In the genomic region with DNA sequence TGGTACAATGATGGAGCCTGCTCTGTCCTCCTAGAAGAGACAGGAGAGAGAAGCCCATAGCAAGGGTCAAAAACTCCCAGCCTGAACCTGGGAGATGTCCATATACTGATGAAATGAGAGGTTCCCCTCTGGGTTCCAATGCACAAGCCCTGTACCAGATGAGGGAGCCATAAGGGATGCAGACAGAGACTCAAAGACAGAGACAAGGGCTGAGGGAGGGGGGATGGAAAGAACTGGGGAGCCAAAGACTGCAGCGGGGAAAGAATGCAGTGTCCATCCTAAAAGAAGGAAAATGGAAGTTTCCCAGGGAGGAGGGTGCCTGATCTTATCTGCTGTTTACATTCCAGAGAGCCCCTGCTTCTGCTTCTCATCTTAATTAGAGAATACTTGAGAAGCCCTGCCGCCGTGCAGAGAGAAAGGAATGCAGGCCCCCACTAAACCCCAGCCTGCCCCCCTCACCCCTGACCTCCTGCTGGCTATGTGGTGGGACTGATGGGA, we compare ENCODE assay signal across 12 cellular contexts. TPM values are rescaled to one million over a fixed set of nuclear protein-coding genes. Genes with fewer than 3 reads are reported as not detected.
DNase-seq lines count a peak whose midpoint lies in the region; ATAC-seq, FAIRE-seq and TF ChIP-seq lines count a peak whose summit lies in the region.
"Had no signal": no experiment of that assay in that cellular context is flagged by ENCODE, and none has a peak within 500 bp of the region (broad histone marks: within the 10 kb centered on the region; RNA-seq: fewer than 3 reads in every experiment).

No MANE protein-coding gene starts in this region.

- POLR2A ChIA-PET in HepG2 (lab: Yijun Ruan, JAX) = interaction anchor here (1.2 kb wide), 1 partner anchor 30 kb away, joined by 3 read pairs; no protein-coding TSS in a partner anchor

- CTCF ChIA-PET in HepG2 (lab: Yijun Ruan, JAX; ENCODE audit: low intra/inter-chr PET ratio, low total read pairs) = interaction anchor here (0.7 to 2.8 kb wide), 4 partner anchors 27 to 92 kb away, joined by 3 to 21 read pairs (median 9); a partner anchor contains a TSS

- intact Hi-C loops in HepG2 (cut with micrococcal nuclease; ENCODE audit: unreplicated experiment) = loop anchor here (1.0 kb wide), 3 partner anchors 49 to 92 kb away; a partner anchor contains a TSS
- intact Hi-C loops in right lobe of liver (cut with DNase I) = loop anchor here (5.0 to 10.0 kb wide), 2 partner anchors 89 to 402 kb away; a partner anchor contains a TSS

- H3K4me1 ChIP-seq in HepG2 (ENCODE audit: insufficient read depth, low read length) (peaks cover 73% of the 10 kb centered on the region), right lobe of liver (peaks cover 0 to 3% (median 0%) of the 10 kb centered on the region in 4 donors), adipocyte (ENCODE audit: control insufficient read depth, insufficient read depth, low read length) (peaks cover 19% of the 10 kb centered on the region), liver (ENCODE audit: control insufficient read depth in 4 of 4, insufficient read depth in 4 of 4, low read length in 3 of 4) (peaks cover 0 to 7% (median 1%) of the 10 kb centered on the region in 4 donors)

- ATAC-seq in HepG2 (peak; percentile 8; the same call in 2 of the 3 replicates), right lobe of liver (no peak), GM19452 (IDR thresholded peaks at IDR 0.05; ENCODE audit: unreplicated experiment) (no peak)
- ATAC-seq: body of pancreas had no signal

- H3K27me3 ChIP-seq in HepG2 (ENCODE audit: control insufficient read depth in 1 of 2, insufficient read depth in 2 of 2, low read length in 2 of 2) (no peaks in the 10 kb centered on the region), right lobe of liver (no peaks in the 10 kb centered on the region), adipocyte (replicated peaks; ENCODE audit: control insufficient read depth, insufficient read depth, low read length) (peaks cover 18% of the 10 kb centered on the region), liver (ENCODE audit: control insufficient read depth in 4 of 4, insufficient read depth in 4 of 4, low read length in 3 of 4) (no peaks in the 10 kb centered on the region)
- H3K27me3 ChIP-seq: body of pancreas had no signal

- FAIRE-seq in HepG2 (lab: Jason Lieb, UNC) = no peak

- no peaks in the 10 kb centered on the region for H3K36me3 ChIP-seq in HepG2 (replicated peaks in 1 of 2; ENCODE audit: control insufficient read depth in 1 of 2, insufficient read depth in 2 of 2, low read length in 2 of 2)
- no peaks in the 10 kb centered on the region for H3K36me3 ChIP-seq in right lobe of liver
- H3K36me3 ChIP-seq in adipocyte (ENCODE audit: control insufficient read depth, insufficient read depth, low read length, severe bottlenecking) = no peaks in the 10 kb centered on the region
- no peaks in the 10 kb centered on the region for H3K36me3 ChIP-seq in liver (ENCODE audit: control insufficient read depth in 4 of 4, insufficient read depth in 3 of 4, low read depth in 1 of 4, low read length in 3 of 4)
- H3K36me3 ChIP-seq: neutrophil had no signal

- TF ChIP-seq RAD21 in HepG2 (CRISPR knock-in tag; IDR thresholded peaks at IDR 0.05) (no peak), liver (IDR thresholded peaks at IDR 0.05) (no peak)

- no peaks in the 10 kb centered on the region for H3K79me2 ChIP-seq in HepG2 (ENCODE audit: insufficient read depth, low read length)

- TF ChIP-seq EP300 in HepG2 (IDR thresholded peaks at IDR 0.05; ENCODE audit: low read depth in 2 of 2, low read length in 2 of 2) (no peak), HepG2 (CRISPR knock-in tag; IDR thresholded peaks at IDR 0.05; ENCODE audit: borderline replicate concordance) (no peak)

- 0% methylated on average over 3 of the region's 3 CpGs for WGBS in HepG2 (ENCODE audit: low lambda C conversion rate)
- WGBS in right lobe of liver (ENCODE audit: insufficient coverage, low coverage, low lambda C conversion rate, missing lambda C conversion rate) = 40% methylated on average over 3 of the region's 3 CpGs
- WGBS in liver = 54% methylated on average over 3 of the region's 3 CpGs

- H4K20me1 ChIP-seq in HepG2 (ENCODE audit: insufficient read depth, low read length) = no peaks in the 10 kb centered on the region

- in situ Hi-C loops in HepG2 (cut with HindIII; ENCODE audit: extremely low pct_ligation_motif_present, low pct_unique_long_range_greater_than_20kb) = loop anchor here (5.0 to 25.0 kb wide), 4 partner anchors 89 to 839 kb away; a partner anchor contains a TSS

- peak overlapping the region; percentile 62 for H3K4me2 ChIP-seq in HepG2 (ENCODE audit: low read depth, low read length)

- H3K9ac ChIP-seq in HepG2 (ENCODE audit: insufficient read depth, low read depth, low read length) (no peak overlapping the region), adipocyte (ENCODE audit: low read length) (no peak overlapping the region), liver (ENCODE audit: low read depth in 1 of 2, low read length in 2 of 2) (no peak overlapping the region)

- BruUV-seq in HepG2 (replicated peaks; lab: Mats Ljungman, UMichigan) = no TSS peak

- no peak for TF ChIP-seq POLR2A in HepG2 (IDR thresholded peaks at IDR 0.05; ENCODE audit: insufficient read depth in 1 of 2, low read depth in 2 of 2, low read length in 2 of 2)
- no peak for TF ChIP-seq POLR2A in right lobe of liver (IDR thresholded peaks at IDR 0.05)

- DNase-seq in HepG2 (ENCODE audit: low spot score) = no peak
- DNase-seq in right lobe of liver = no peak
- peak; percentile 52 for DNase-seq in adipocyte (ENCODE audit: low read depth)
- no peak for DNase-seq in Ammon's horn (ENCODE audit: low spot score)
- no peak for DNase-seq in NK-92 (lab: John Stamatoyannopoulos, UW; ENCODE audit: unreplicated experiment)
- DNase-seq in dermis blood vessel endothelial cell = no peak
- DNase-seq: activated CD4-positive, alpha-beta T cell treated with anti-CD3 and anti-CD28 coated beads, Interleukin-2, amount 10 ng/mL, durations not matched to agents 24 days and 14 days; T1000 had no signal

- H3K27ac ChIP-seq in HepG2 (ENCODE audit: extremely low read length, insufficient read depth, low read length) (no peak overlapping the region), right lobe of liver (no peak overlapping the region), liver (ENCODE audit: low read depth in 1 of 2, low read length in 2 of 2) (peak overlapping the region; percentile 23 to 41)
- H3K27ac ChIP-seq: body of pancreas, neutrophil had no signal

- TF ChIP-seq CTCF in HepG2 (CRISPR knock-in tag; IDR thresholded peaks at IDR 0.05) = no peak
- TF ChIP-seq CTCF in right lobe of liver (IDR thresholded peaks at IDR 0.05) = no peak
- no peak for TF ChIP-seq CTCF in liver (IDR thresholded peaks at IDR 0.05; ENCODE audit: low read depth, low read length, missing input control)

- no peak overlapping the region for H2AFZ ChIP-seq in HepG2 (ENCODE audit: low read length)

- no peaks in the 10 kb centered on the region for H3K9me3 ChIP-seq in HepG2 (ENCODE audit: low read length)
- no peaks in the 10 kb centered on the region for H3K9me3 ChIP-seq in right lobe of liver
- H3K9me3 ChIP-seq in adipocyte (ENCODE audit: control insufficient read depth, low read length) = no peaks in the 10 kb centered on the region
- H3K9me3 ChIP-seq in liver (ENCODE audit: control insufficient read depth in 4 of 4, low read length in 3 of 4) = no peaks in the 10 kb centered on the region
- H3K9me3 ChIP-seq: body of pancreas, neutrophil had no signal

- H3K4me3 ChIP-seq in HepG2 (replicated peaks in 1 of 3; ENCODE audit: insufficient read depth in 1 of 3, low read depth in 2 of 3, low read length in 3 of 3) (no peak overlapping the region), right lobe of liver (no peak overlapping the region), adipocyte (ENCODE audit: low read length) (no peak overlapping the region), liver (ENCODE audit: low read depth in 1 of 3, low read length in 3 of 3) (no peak overlapping the region)
- H3K4me3 ChIP-seq: body of pancreas had no signal

RNA-seq across cellular contexts. Expression of a gene that starts 27.7 kb away (rescaled TPM):
- total RNA-seq in HepG2 (2016; rRNA removed; fragmentation: Illumina TruSeq; extraction: Trizol) = 618 and 762 TPM in 2 replicates
- 344 and 369 TPM in 2 replicates for total RNA-seq in HepG2 (2016; cell fraction: cytosol; rRNA removed; fragmentation: Illumina TruSeq; extraction: Trizol; ENCODE audit: low read depth)
- total RNA-seq in HepG2 (2016; cell fraction: insoluble cytoplasmic fraction; rRNA removed; fragmentation: Illumina TruSeq; extraction: Trizol) = 631 and 704 TPM in 2 replicates
- 289 and 321 TPM in 2 replicates for total RNA-seq in HepG2 (2016; cell fraction: membrane; rRNA removed; fragmentation: Illumina TruSeq; extraction: Trizol)
- 291 and 298 TPM in 2 replicates for total RNA-seq in HepG2 (2016; cell fraction: nucleus; rRNA removed; fragmentation: Illumina TruSeq; extraction: Trizol)
- 433 and 436 TPM in 2 replicates for polyA plus RNA-seq in HepG2 (2011; rRNA removed)
- 543 and 742 TPM in 2 replicates for polyA plus RNA-seq in HepG2 (2011; cell fraction: cytosol; rRNA removed)
- polyA plus RNA-seq in HepG2 (2011; cell fraction: nucleus; rRNA removed) = 328 and 341 TPM in 2 replicates
- 356 and 426 TPM in 2 replicates for polyA plus RNA-seq in HepG2 (2012)
- polyA plus RNA-seq in HepG2 (2016; cell fraction: cytosol; fragmentation: Illumina TruSeq; extraction: Trizol; ENCODE audit: low read depth) = 354 and 399 TPM in 2 replicates
- polyA plus RNA-seq in HepG2 (2016; cell fraction: insoluble cytoplasmic fraction; fragmentation: Illumina TruSeq; extraction: Trizol; ENCODE audit: low read depth) = 703 and 776 TPM in 2 replicates
- polyA plus RNA-seq in HepG2 (2016; cell fraction: membrane; fragmentation: Illumina TruSeq; extraction: Trizol; ENCODE audit: low read depth) = 250 and 261 TPM in 2 replicates
- 432 and 466 TPM in 2 replicates for polyA plus RNA-seq in HepG2 (2016; cell fraction: nucleus; fragmentation: Illumina TruSeq; extraction: Trizol; ENCODE audit: insufficient read depth, low read depth)
- polyA minus RNA-seq in HepG2 (2011; rRNA and poly(A)+ RNA removed; ENCODE audit: low replicate concordance) = 346 and 697 TPM in 2 replicates
- 294 and 350 TPM in 2 replicates for polyA minus RNA-seq in HepG2 (2011; cell fraction: cytosol; rRNA and poly(A)+ RNA removed)
- 138 and 164 TPM in 2 replicates for polyA minus RNA-seq in HepG2 (2011; cell fraction: nucleus; rRNA and poly(A)+ RNA removed)
- total RNA-seq in right lobe of liver = 1,000 to 10,000 TPM in 2 of 6 experiments, 100 to 1,000 TPM in 4; 148 to 1,377 (median 478) TPM
- total RNA-seq in liver = 100 to 1,000 TPM in 1 of 2 donors, 10 to 100 TPM in 1; 90.3 to 278 TPM
- polyA plus RNA-seq in liver = 100 to 1,000 TPM; 239 to 358 TPM
- total RNA-seq in dermis blood vessel endothelial cell = 257 and 322 TPM in 2 replicates

RNA-seq across cellular contexts. Expression of a gene that starts 29.6 kb away (rescaled TPM):
- total RNA-seq in HepG2 (2016; rRNA removed; fragmentation: Illumina TruSeq; extraction: Trizol) (548 and 779 TPM in 2 replicates), right lobe of liver (100 to 1,000 TPM; 143 to 270 (median 180) TPM), liver (100 to 1,000 TPM; 264 to 273 TPM), dermis blood vessel endothelial cell (1,240 and 1,351 TPM in 2 replicates)
- 127 and 150 TPM in 2 replicates for total RNA-seq in HepG2 (2016; cell fraction: cytosol; rRNA removed; fragmentation: Illumina TruSeq; extraction: Trizol; ENCODE audit: low read depth)
- 568 and 746 TPM in 2 replicates for total RNA-seq in HepG2 (2016; cell fraction: insoluble cytoplasmic fraction; rRNA removed; fragmentation: Illumina TruSeq; extraction: Trizol)
- 454 and 551 TPM in 2 replicates for total RNA-seq in HepG2 (2016; cell fraction: membrane; rRNA removed; fragmentation: Illumina TruSeq; extraction: Trizol)
- total RNA-seq in HepG2 (2016; cell fraction: nucleus; rRNA removed; fragmentation: Illumina TruSeq; extraction: Trizol) = 263 and 291 TPM in 2 replicates
- polyA plus RNA-seq in HepG2 (2011; rRNA removed) (327 and 416 TPM in 2 replicates), liver (10 to 100 TPM; 32.1 to 73.2 TPM)
- 501 and 516 TPM in 2 replicates for polyA plus RNA-seq in HepG2 (2011; cell fraction: cytosol; rRNA removed)
- 203 and 222 TPM in 2 replicates for polyA plus RNA-seq in HepG2 (2011; cell fraction: nucleus; rRNA removed)
- polyA plus RNA-seq in HepG2 (2012) = 450 and 479 TPM in 2 replicates
- polyA plus RNA-seq in HepG2 (2016; cell fraction: cytosol; fragmentation: Illumina TruSeq; extraction: Trizol; ENCODE audit: low read depth) = 74.7 and 91.4 TPM in 2 replicates
- 445 and 458 TPM in 2 replicates for polyA plus RNA-seq in HepG2 (2016; cell fraction: insoluble cytoplasmic fraction; fragmentation: Illumina TruSeq; extraction: Trizol; ENCODE audit: low read depth)
- polyA plus RNA-seq in HepG2 (2016; cell fraction: membrane; fragmentation: Illumina TruSeq; extraction: Trizol; ENCODE audit: low read depth) = 254 and 316 TPM in 2 replicates
- polyA plus RNA-seq in HepG2 (2016; cell fraction: nucleus; fragmentation: Illumina TruSeq; extraction: Trizol; ENCODE audit: insufficient read depth, low read depth) = 258 and 266 TPM in 2 replicates
- 738 and 1,247 TPM in 2 replicates for polyA minus RNA-seq in HepG2 (2011; rRNA and poly(A)+ RNA removed; ENCODE audit: low replicate concordance)
- 496 and 595 TPM in 2 replicates for polyA minus RNA-seq in HepG2 (2011; cell fraction: cytosol; rRNA and poly(A)+ RNA removed)
- polyA minus RNA-seq in HepG2 (2011; cell fraction: nucleus; rRNA and poly(A)+ RNA removed) = 250 and 365 TPM in 2 replicates

Comparison
In these comparisons a context has a peak if more than half of its experiments do, and no peak if none do; other contexts are left out.
1. H3K27ac ChIP-seq: peak in liver (2 of 2); none in HepG2 (single experiment) and right lobe of liver (0 of 3).